ENCODE assay signal across 8 cellular contexts in genomic region chr6:15464211-15464725, GRCh38.
A peak's percentile ranks its signal among the peaks of the same experiment; 100 is the strongest.
DNase-seq lines count a peak whose midpoint lies in the region; ATAC-seq and TF ChIP-seq lines count a peak whose summit lies in the region.

No MANE protein-coding gene starts in this region.

- H3K27ac Mint-ChIP-seq in T-helper 1 cell treated with Interleukin-12 subunit alpha and Interleukin-12 subunit beta and Interleukin-4 antibody, amounts not matched to agents 30 μg/mL and 1 μg/mL, for 36 hours, result peak overlapping the region; percentile 15
- peak overlapping the region; percentile 8 for H3K27ac Mint-ChIP-seq in stimulated activated naive CD8-positive, alpha-beta T cell treated with anti-CD3 and anti-CD28 coated beads, Interleukin-15, Interleukin-2, amounts not matched to agents 100 ng/mL and 50 ng/mL, for 24 hours

- H3K4me1 ChIP-seq in adipocyte (ENCODE audit: control insufficient read depth, insufficient read depth, low read length), result peaks cover 37% of the 10 kb centered on the region
- H3K4me1 ChIP-seq in lung (ENCODE audit: control insufficient read depth in 2 of 2, insufficient read depth in 2 of 2, low read length in 2 of 2), result peaks cover 3 to 35% of the 10 kb centered on the region in 2 donors

- no peak for ATAC-seq in lung (ENCODE audit: insufficient read depth, low FRiP score)
- ATAC-seq in GM21528 (IDR thresholded peaks at IDR 0.05; ENCODE audit: low FRiP score, unreplicated experiment), result no peak

- H3K9ac ChIP-seq in adipocyte (ENCODE audit: low read length), result no peak overlapping the region

- H3K9me3 Mint-ChIP-seq in T-helper 1 cell treated with Interleukin-12 subunit alpha and Interleukin-12 subunit beta and Interleukin-4 antibody, amounts not matched to agents 30 μg/mL and 1 μg/mL, for 36 hours, result no peaks in the 10 kb centered on the region
- no peaks in the 10 kb centered on the region for H3K9me3 Mint-ChIP-seq in stimulated activated naive CD8-positive, alpha-beta T cell treated with anti-CD3 and anti-CD28 coated beads, Interleukin-15, Interleukin-2, amounts not matched to agents 100 ng/mL and 50 ng/mL, for 24 hours

- WGBS in lung, 2 donors, result 74 to 80% methylated on average over 5 of the region's 5 CpGs

- peaks cover 19% of the 10 kb centered on the region for H3K4me1 Mint-ChIP-seq in T-helper 1 cell treated with Interleukin-12 subunit alpha and Interleukin-12 subunit beta and Interleukin-4 antibody, amounts not matched to agents 30 μg/mL and 1 μg/mL, for 36 hours (ENCODE audit: low read depth)
- peaks cover 62% of the 10 kb centered on the region for H3K4me1 Mint-ChIP-seq in stimulated activated naive CD8-positive, alpha-beta T cell treated with anti-CD3 and anti-CD28 coated beads, Interleukin-15, Interleukin-2, amounts not matched to agents 100 ng/mL and 50 ng/mL, for 24 hours (ENCODE audit: low read depth)

- peaks cover 14% of the 10 kb centered on the region for H3K36me3 Mint-ChIP-seq in T-helper 1 cell treated with Interleukin-12 subunit alpha and Interleukin-12 subunit beta and Interleukin-4 antibody, amounts not matched to agents 30 μg/mL and 1 μg/mL, for 36 hours (ENCODE audit: low read depth)
- H3K36me3 Mint-ChIP-seq in stimulated activated naive CD8-positive, alpha-beta T cell treated with anti-CD3 and anti-CD28 coated beads, Interleukin-15, Interleukin-2, amounts not matched to agents 100 ng/mL and 50 ng/mL, for 24 hours (ENCODE audit: low read depth), result peaks cover 42% of the 10 kb centered on the region

- H3K4me3 Mint-ChIP-seq in T-helper 1 cell treated with Interleukin-12 subunit alpha and Interleukin-12 subunit beta and Interleukin-4 antibody, amounts not matched to agents 30 μg/mL and 1 μg/mL, for 36 hours, result no peak overlapping the region
- no peak overlapping the region for H3K4me3 Mint-ChIP-seq in stimulated activated naive CD8-positive, alpha-beta T cell treated with anti-CD3 and anti-CD28 coated beads, Interleukin-15, Interleukin-2, amounts not matched to agents 100 ng/mL and 50 ng/mL, for 24 hours

- peak; percentile 56 for TF ChIP-seq CTCF in AG04449 (IDR thresholded peaks at IDR 0.05; ENCODE audit: insufficient read depth, low read length, missing control alignments)
- peak; percentile 13 for TF ChIP-seq CTCF in lung (IDR thresholded peaks at IDR 0.05; ENCODE audit: control extremely low read depth, extremely low read depth)

- DNase-seq in AG04449 (ENCODE audit: low read depth, low spot score), result no peak
- DNase-seq in GM19240 (ENCODE audit: insufficient read length, low spot score), result peak; percentile 20
- DNase-seq in adipocyte (ENCODE audit: low read depth), result peak; percentile 5
- no peak for DNase-seq in lung (ENCODE audit: low spot score)
- DNase-seq in amniotic stem cell (lab: John Stamatoyannopoulos, UW), result no peak

- H3K27me3 ChIP-seq in adipocyte (replicated peaks; ENCODE audit: control insufficient read depth, insufficient read depth, low read length) (no peaks in the 10 kb centered on the region), lung (ENCODE audit: control insufficient read depth, insufficient read depth) (no peaks in the 10 kb centered on the region)

- H3K36me3 ChIP-seq in adipocyte (ENCODE audit: control insufficient read depth, insufficient read depth, low read length, severe bottlenecking) (peaks cover 7% of the 10 kb centered on the region), lung (ENCODE audit: control insufficient read depth in 2 of 2, insufficient read depth in 2 of 2, low read length in 2 of 2) (peaks cover 0 to 5% of the 10 kb centered on the region in 2 donors)

- H3K9me3 ChIP-seq in adipocyte (ENCODE audit: control insufficient read depth, low read length), result no peaks in the 10 kb centered on the region
- no peaks in the 10 kb centered on the region for H3K9me3 ChIP-seq in lung (ENCODE audit: control insufficient read depth in 2 of 2, insufficient read depth in 1 of 2, low read length in 1 of 2)

- CTCF ChIA-PET in AG04449 (lab: Yijun Ruan, JAX), result interaction anchor here (0.7 to 2.5 kb wide), 8 partner anchors 12 to 159 kb away, joined by 3 to 9 read pairs (median 5); no protein-coding TSS in a partner anchor

- H3K4me3 ChIP-seq in AG04449 (ENCODE audit: low read depth, low read length) (no peak overlapping the region), adipocyte (ENCODE audit: low read length) (no peak overlapping the region), lung (no peak overlapping the region)

- no peak overlapping the region for H3K27ac ChIP-seq in lung (ENCODE audit: low read depth in 1 of 2, low read length in 1 of 2)

- H3K27me3 Mint-ChIP-seq in T-helper 1 cell treated with Interleukin-12 subunit alpha and Interleukin-12 subunit beta and Interleukin-4 antibody, amounts not matched to agents 30 μg/mL and 1 μg/mL, for 36 hours (ENCODE audit: low read depth), result no peaks in the 10 kb centered on the region
- no peaks in the 10 kb centered on the region for H3K27me3 Mint-ChIP-seq in stimulated activated naive CD8-positive, alpha-beta T cell treated with anti-CD3 and anti-CD28 coated beads, Interleukin-15, Interleukin-2, amounts not matched to agents 100 ng/mL and 50 ng/mL, for 24 hours

- POLR2A ChIA-PET in AG04449 (lab: Yijun Ruan, JAX), result no interaction called here

Comparison
In these comparisons a context has a peak if more than half of its experiments do, and no peak if none do; other contexts are left out.
1. DNase-seq: peak in GM19240 (single experiment) and adipocyte (single experiment); none in AG04449 (single experiment), lung (single experiment) and amniotic stem cell (single experiment).